ENCODE assay signal across 15 cellular contexts in genomic region chr2:47065343-47065742, GRCh38.
DNase-seq lines count a peak whose midpoint lies in the region; ATAC-seq, FAIRE-seq and TF ChIP-seq lines count a peak whose summit lies in the region.
"Had no signal": no experiment of that assay in that cellular context is flagged by ENCODE, and none has a peak within 500 bp of the region (broad histone marks: within the 10 kb centered on the region; RNA-seq: fewer than 3 reads in every experiment).

No MANE protein-coding gene starts in this region.

- no peaks in the 10 kb centered on the region for H3K9me3 Mint-ChIP-seq in T-cell

- H3K4me1 Mint-ChIP-seq in T-cell: peaks cover 28 to 41% (median 36%) of the 10 kb centered on the region in 3 donors

- intact Hi-C loops in kidney (cut with DNase I): no loop called here

- H3K9me3 ChIP-seq in SJSA1 (replicated peaks) (no peaks in the 10 kb centered on the region), kidney (ENCODE audit: control insufficient read depth in 1 of 2, low read length in 2 of 2) (no peaks in the 10 kb centered on the region), small intestine (ENCODE audit: control insufficient read depth, low read depth) (no peaks in the 10 kb centered on the region)
- H3K9me3 ChIP-seq: gastrocnemius medialis, neutrophil had no signal

- peaks cover 28% of the 10 kb centered on the region for H3K36me3 ChIP-seq in SJSA1
- no peaks in the 10 kb centered on the region for H3K36me3 ChIP-seq in kidney (ENCODE audit: control insufficient read depth in 1 of 2, insufficient read depth in 2 of 2, low read length in 2 of 2)
- H3K36me3 ChIP-seq in small intestine (ENCODE audit: control insufficient read depth in 2 of 2, insufficient read depth in 2 of 2, low read length in 2 of 2): peaks cover 0 to 14% of the 10 kb centered on the region in 2 donors
- H3K36me3 ChIP-seq: gastrocnemius medialis had no signal

- H3K4me1 ChIP-seq in SJSA1 (replicated peaks) (peaks cover 69% of the 10 kb centered on the region), kidney (ENCODE audit: control insufficient read depth in 1 of 2, insufficient read depth in 1 of 2, low read depth in 1 of 2, low read length in 2 of 2) (peaks cover 39 to 45% of the 10 kb centered on the region in 2 donors), small intestine (ENCODE audit: control insufficient read depth in 2 of 2, insufficient read depth in 1 of 2, low read depth in 1 of 2, low read length in 1 of 2) (peaks cover 9 to 23% of the 10 kb centered on the region in 2 donors)

- H3K27ac Mint-ChIP-seq in T-cell: no peak overlapping the region

- H3K27me3 Mint-ChIP-seq in T-cell: no peaks in the 10 kb centered on the region

- H3K27me3 ChIP-seq in SJSA1 (replicated peaks) (no peaks in the 10 kb centered on the region), small intestine (ENCODE audit: control insufficient read depth in 2 of 2, insufficient read depth in 2 of 2, low read length in 2 of 2) (no peaks in the 10 kb centered on the region)
- H3K27me3 ChIP-seq: gastrocnemius medialis, neutrophil had no signal

- H3K9ac ChIP-seq in kidney (ENCODE audit: low read length in 2 of 2): no peak overlapping the region

- POLR2A ChIA-PET in T-cell (lab: Charles Lee): no interaction called here

- peaks cover 39% of the 10 kb centered on the region for H3K36me3 Mint-ChIP-seq in T-cell

- H3K4me3 ChIP-seq in SJSA1: no peak overlapping the region
- no peak overlapping the region for H3K4me3 ChIP-seq in kidney (ENCODE audit: low read length in 2 of 2)
- H3K4me3 ChIP-seq in small intestine (ENCODE audit: low read depth in 1 of 2, low read length in 2 of 2): no peak overlapping the region
- H3K4me3 ChIP-seq: gastrocnemius medialis had no signal

- CTCF ChIA-PET in T-cell (lab: Charles Lee): interaction anchor here in 1 of 2 donors (0.6 kb wide), 1 partner anchor 116 kb away, joined by 3 read pairs; no protein-coding TSS in a partner anchor

- TF ChIP-seq CTCF in C4-2B (conservative IDR thresholded peaks at IDR 0.05): no peak
- no peak for TF ChIP-seq CTCF in kidney (IDR thresholded peaks at IDR 0.05; ENCODE audit: borderline replicate concordance, extremely low read depth, insufficient read depth)

- FAIRE-seq in kidney (lab: Jason Lieb, UNC) (no peak), small intestine (lab: Jason Lieb, UNC) (no peak)
- FAIRE-seq: G401.6 had no signal

- ATAC-seq in T-cell (replicated peaks in 1 of 4): no peak
- ATAC-seq: gastrocnemius medialis had no signal

- H3K4me3 Mint-ChIP-seq in T-cell: no peak overlapping the region

- H3K27ac ChIP-seq in C4-2B (peak overlapping the region; percentile 67), SJSA1 (peak overlapping the region; percentile 74), kidney (ENCODE audit: low read depth in 2 of 2, low read length in 2 of 2) (peak overlapping the region; percentile 36 to 52), small intestine (ENCODE audit: low read depth in 1 of 2, low read length in 1 of 2) (peak overlapping the region in 1 of 2 donors; percentile 82)
- H3K27ac ChIP-seq: neutrophil had no signal

- 22 to 61% (median 56%) methylated on average over 3 of the region's 3 CpGs for WGBS in small intestine, 3 donors

- DNase-seq in SJSA1 (ENCODE audit: low read depth in 1 of 2, low spot score in 2 of 2): no peak
- no peak for DNase-seq in kidney
- peak; percentile 59 for DNase-seq in small intestine
- no peak for DNase-seq in NCI-H187 (lab: John Stamatoyannopoulos, UW)
- no peak for DNase-seq in COLO668 (lab: John Stamatoyannopoulos, UW; ENCODE audit: unreplicated experiment)
- DNase-seq in kidney tubule cell (ENCODE audit: low spot score): no peak
- no peak for DNase-seq in T-cell
- DNase-seq: aorta; C1 segment of cervical spinal cord; effector CD4-positive, alpha-beta T cell; gastrocnemius medialis; H7 had no signal
